Comparison of ENCODE assay signal across 10 cellular contexts in the genomic region with DNA sequence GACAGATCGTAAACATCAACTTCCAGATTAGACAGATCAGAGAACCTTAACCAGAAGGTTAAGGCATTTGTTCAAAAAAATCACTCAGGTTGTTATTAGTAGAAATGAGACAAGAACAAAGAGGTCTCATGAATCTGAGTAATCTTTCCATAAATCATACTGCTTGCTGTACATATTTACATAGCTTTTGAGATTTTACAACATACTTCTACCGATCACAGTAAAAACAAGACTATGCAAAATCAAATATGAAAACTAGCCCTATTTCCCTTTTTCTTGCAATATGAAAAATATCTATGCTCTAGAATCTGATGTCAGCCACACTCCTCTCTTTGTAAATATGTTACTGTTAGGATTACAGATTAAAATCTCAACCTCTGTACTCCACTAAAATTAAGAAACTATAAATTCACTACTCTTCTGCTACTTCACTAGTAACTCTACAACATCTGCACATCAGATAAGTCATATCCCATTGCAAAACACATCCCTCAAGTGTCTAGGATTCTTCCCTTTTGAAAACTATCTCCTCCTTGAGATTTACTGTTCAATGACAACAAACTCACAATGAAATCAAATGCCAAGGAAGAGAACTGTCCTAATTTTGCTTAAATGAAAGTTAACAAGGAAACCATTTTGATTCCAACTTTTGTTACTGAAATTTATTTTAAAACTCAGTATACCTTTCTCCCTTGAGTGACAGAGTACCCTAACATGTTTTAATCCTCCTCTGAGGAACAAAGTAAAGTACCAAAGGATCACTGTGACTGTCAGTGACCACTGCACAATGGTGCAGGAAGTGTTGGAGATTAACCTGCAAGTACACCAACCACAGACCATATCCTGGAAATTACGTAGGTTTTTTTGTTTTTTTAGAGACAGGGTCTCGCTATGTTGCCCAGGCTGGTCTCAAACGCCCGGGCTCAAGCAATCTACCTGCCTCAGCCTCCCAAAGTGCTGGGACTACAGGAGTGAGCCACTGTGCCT. TPM values are rescaled to one million over a fixed set of nuclear protein-coding genes. Genes with fewer than 3 reads are reported as not detected.
DNase-seq lines count a peak whose midpoint lies in the region; ATAC-seq and TF ChIP-seq lines count a peak whose summit lies in the region.
"Had no signal": no experiment of that assay in that cellular context is flagged by ENCODE, and none has a peak within 500 bp of the region (broad histone marks: within the 10 kb centered on the region; RNA-seq: fewer than 3 reads in every experiment).

No MANE protein-coding gene starts in this region.

- intact Hi-C loops in esophagus squamous epithelium (cut with DNase I): no loop called here

- ATAC-seq in GM21447 (IDR thresholded peaks at IDR 0.05; ENCODE audit: unreplicated experiment): peak; percentile 61
- peak; percentile 54 for ATAC-seq in HG03457 (IDR thresholded peaks at IDR 0.05; ENCODE audit: unreplicated experiment)
- no peak for ATAC-seq in foreskin keratinocyte

- no peak overlapping the region for H3K4me3 ChIP-seq in esophagus squamous epithelium

- DNase-seq in GM13976 (ENCODE audit: low spot score) (peak; percentile 37), esophagus squamous epithelium (lab: John Stamatoyannopoulos, UW) (no peak), foreskin keratinocyte (no peak), HEK293T (ENCODE audit: extremely low spot score) (no peak), AG20443 (ENCODE audit: low spot score) (no peak)
- peak; percentile 32 for DNase-seq in central memory CD4-positive, alpha-beta T cell
- DNase-seq: activated gamma-delta T cell treated with Interleukin-2 at 50 U/mL for 16 hours, NCI-H526 had no signal

- TF ChIP-seq CTCF in GM13976 (IDR thresholded peaks at IDR 0.05; ENCODE audit: borderline replicate concordance, control extremely low read depth, extremely low read depth, insufficient read depth, missing control alignments) (no peak), esophagus squamous epithelium (IDR thresholded peaks at IDR 0.05) (no peak), foreskin keratinocyte (conservative IDR thresholded peaks at IDR 0.05) (no peak)

- in situ Hi-C loops in GM13976 (cut with MboI; ENCODE audit: low sequenced_read_pairs, unreplicated experiment): no loop called here

- no peaks in the 10 kb centered on the region for H3K9me3 ChIP-seq in esophagus squamous epithelium

- H3K27me3 ChIP-seq in esophagus squamous epithelium: no peaks in the 10 kb centered on the region
- H3K27me3 ChIP-seq in foreskin keratinocyte: no peaks in the 10 kb centered on the region

- H3K36me3 ChIP-seq in esophagus squamous epithelium: peaks cover 0 to 8% (median 0%) of the 10 kb centered on the region in 3 donors

- WGBS in esophagus squamous epithelium, 2 donors: 74 to 78% methylated on average over 6 of the region's 6 CpGs

- H3K4me1 ChIP-seq in esophagus squamous epithelium: peaks cover 0 to 42% (median 9%) of the 10 kb centered on the region in 3 donors
- peaks cover 17% of the 10 kb centered on the region for H3K4me1 ChIP-seq in foreskin keratinocyte

- CTCF ChIA-PET in HEK293T (lab: Yijun Ruan, JAX): no interaction called here

- POLR2A ChIA-PET in HEK293T (lab: Yijun Ruan, JAX): no interaction called here

- no peak for TF ChIP-seq POLR2A in esophagus squamous epithelium (IDR thresholded peaks at IDR 0.05)

- H3K27ac ChIP-seq in esophagus squamous epithelium (peak overlapping the region in 1 of 4 donors; percentile 20), foreskin keratinocyte (no peak overlapping the region)

TF ChIP-seq in HEK293T, 16 proteins besides CTCF, POLR2A, EP300 and RAD21:
- no peak for TF ChIP-seq LEF1 (IDR thresholded peaks at IDR 0.05; ENCODE audit: borderline replicate concordance)
- no peak for TF ChIP-seq TARDBP (IDR thresholded peaks at IDR 0.05)

RNA-seq across cellular contexts. Expression of gene DCUN1D1, which starts 12.8 kb away (rescaled TPM):
- total RNA-seq in esophagus squamous epithelium (10 to 100 TPM; 12.6 to 32.6 (median 25.4) TPM), foreskin keratinocyte (28.7 and 30.9 TPM in 2 replicates)
- 7.6 and 9.0 TPM in 2 replicates for polyA plus RNA-seq in foreskin keratinocyte

Comparison
In these comparisons a context has a peak if more than half of its experiments do, and no peak if none do; other contexts are left out.
1. DNase-seq: peak in GM13976 (single experiment) and central memory CD4-positive, alpha-beta T cell (single experiment); none in esophagus squamous epithelium (single experiment), foreskin keratinocyte (0 of 2), HEK293T (single experiment) and AG20443 (single experiment).